ENCODE assay signal across 8 cellular contexts in genomic region chr2:127220102-127220806, GRCh38. TPM values are rescaled to one million over a fixed set of nuclear protein-coding genes. Genes with fewer than 3 reads are reported as not detected.
A peak's percentile ranks its signal among the peaks of the same experiment; 100 is the strongest.
DNase-seq lines count a peak whose midpoint lies in the region; ATAC-seq, FAIRE-seq and TF ChIP-seq lines count a peak whose summit lies in the region.

TSS of gene CYP27C1 (minus strand) at chr2:127220299. CDS start at chr2:127220270, 29 bp downstream.

- H3K27ac ChIP-seq in small intestine (ENCODE audit: low read depth in 1 of 2, low read length in 1 of 2), result no peak within 1 kb of the TSS

- H3K4me3 ChIP-seq in iPS-15b (ENCODE audit: low read depth, low read length), result peak within 1 kb of the TSS; percentile 78
- H3K4me3 ChIP-seq in small intestine (ENCODE audit: low read depth in 1 of 2, low read length in 2 of 2), result peak within 1 kb of the TSS; percentile 36 to 41

- peak within 1 kb of the TSS; percentile 65 for H3K9ac ChIP-seq in iPS-15b (ENCODE audit: low read depth, low read length)

- peak within 1 kb of the TSS; percentile 58 for H3K4me3 Mint-ChIP-seq in T-helper 1 cell treated with Interleukin-12 subunit alpha and Interleukin-12 subunit beta and Interleukin-4 antibody, amounts not matched to agents 30 μg/mL and 1 μg/mL, for 36 hours
- peak within 1 kb of the TSS; percentile 79 for H3K4me3 Mint-ChIP-seq in activated naive CD8-positive, alpha-beta T cell treated with anti-CD3 and anti-CD28 coated beads for 36 hours

- peaks cover 10% of the 10 kb centered on the region for H3K4me1 Mint-ChIP-seq in T-helper 1 cell treated with Interleukin-12 subunit alpha and Interleukin-12 subunit beta and Interleukin-4 antibody, amounts not matched to agents 30 μg/mL and 1 μg/mL, for 36 hours (ENCODE audit: low read depth)
- peaks cover 11% of the 10 kb centered on the region for H3K4me1 Mint-ChIP-seq in activated naive CD8-positive, alpha-beta T cell treated with anti-CD3 and anti-CD28 coated beads for 36 hours

- TF ChIP-seq POLR2A in GM18505 (IDR thresholded peaks at IDR 0.05; ENCODE audit: borderline replicate concordance, extremely low read depth, insufficient read depth, insufficient read length), result no peak

- H3K27me3 ChIP-seq in iPS-15b (ENCODE audit: control insufficient read depth, insufficient read depth, low read length), result peaks cover 39% of the 10 kb centered on the region
- peaks cover 2 to 27% of the 10 kb centered on the region in 2 donors for H3K27me3 ChIP-seq in small intestine (ENCODE audit: control insufficient read depth in 2 of 2, insufficient read depth in 2 of 2, low read length in 2 of 2)

- H3K9me3 ChIP-seq in iPS-15b (ENCODE audit: control insufficient read depth, insufficient read depth, low read length) (no peaks in the 10 kb centered on the region), small intestine (ENCODE audit: control insufficient read depth, low read depth) (no peaks in the 10 kb centered on the region)

- H3K27me3 Mint-ChIP-seq in T-helper 1 cell treated with Interleukin-12 subunit alpha and Interleukin-12 subunit beta and Interleukin-4 antibody, amounts not matched to agents 30 μg/mL and 1 μg/mL, for 36 hours (ENCODE audit: low read depth), result peaks cover 60% of the 10 kb centered on the region
- peaks cover 78% of the 10 kb centered on the region for H3K27me3 Mint-ChIP-seq in activated naive CD8-positive, alpha-beta T cell treated with anti-CD3 and anti-CD28 coated beads for 36 hours

- H3K36me3 ChIP-seq in iPS-15b (ENCODE audit: control insufficient read depth, insufficient read depth, low read length), result no peaks in the 10 kb centered on the region
- H3K36me3 ChIP-seq in small intestine (ENCODE audit: control insufficient read depth in 2 of 2, insufficient read depth in 2 of 2, low read length in 2 of 2), result no peaks in the 10 kb centered on the region

- no peak for DNase-seq in T-helper 1 cell
- DNase-seq in activated naive CD8-positive, alpha-beta T cell treated with anti-CD3 and anti-CD28 coated beads for 36 hours, result peak; percentile 15
- DNase-seq in small intestine, result no peak
- DNase-seq in DMS153 treated with DMSO at 0.1 percent for 48 hours (lab: John Stamatoyannopoulos, UW; ENCODE audit: unreplicated experiment), result no peak

- no peaks in the 10 kb centered on the region for H3K36me3 Mint-ChIP-seq in T-helper 1 cell treated with Interleukin-12 subunit alpha and Interleukin-12 subunit beta and Interleukin-4 antibody, amounts not matched to agents 30 μg/mL and 1 μg/mL, for 36 hours (ENCODE audit: low read depth)
- H3K36me3 Mint-ChIP-seq in activated naive CD8-positive, alpha-beta T cell treated with anti-CD3 and anti-CD28 coated beads for 36 hours, result peaks cover 2% of the 10 kb centered on the region

- H3K27ac Mint-ChIP-seq in T-helper 1 cell treated with Interleukin-12 subunit alpha and Interleukin-12 subunit beta and Interleukin-4 antibody, amounts not matched to agents 30 μg/mL and 1 μg/mL, for 36 hours, result no peak within 1 kb of the TSS
- H3K27ac Mint-ChIP-seq in activated naive CD8-positive, alpha-beta T cell treated with anti-CD3 and anti-CD28 coated beads for 36 hours, result no peak within 1 kb of the TSS

- no peaks in the 10 kb centered on the region for H3K9me3 Mint-ChIP-seq in T-helper 1 cell treated with Interleukin-12 subunit alpha and Interleukin-12 subunit beta and Interleukin-4 antibody, amounts not matched to agents 30 μg/mL and 1 μg/mL, for 36 hours
- H3K9me3 Mint-ChIP-seq in activated naive CD8-positive, alpha-beta T cell treated with anti-CD3 and anti-CD28 coated beads for 36 hours, result no peaks in the 10 kb centered on the region

- FAIRE-seq in small intestine (lab: Jason Lieb, UNC), result no peak

- H3K4me1 ChIP-seq in iPS-15b (ENCODE audit: control insufficient read depth, insufficient read depth, low read length) (peaks cover 6% of the 10 kb centered on the region), small intestine (ENCODE audit: control insufficient read depth in 2 of 2, insufficient read depth in 1 of 2, low read depth in 1 of 2, low read length in 1 of 2) (peaks cover 4 to 10% of the 10 kb centered on the region in 2 donors)

- 1% methylated on average over 27 to 43 of the region's 43 CpGs for WGBS in small intestine, 3 donors

- ATAC-seq in HG03460 (IDR thresholded peaks at IDR 0.05; ENCODE audit: unreplicated experiment) (no peak), GM18505 (IDR thresholded peaks at IDR 0.05; ENCODE audit: unreplicated experiment) (no peak)

RNA-seq across cellular contexts. Expression of gene CYP27C1, which starts in this region (rescaled TPM):
- not detected for total RNA-seq in activated naive CD8-positive, alpha-beta T cell treated with anti-CD3 and anti-CD28 coated beads for 36 hours
- polyA plus RNA-seq in small intestine, result under 1 TPM in 1 of 3 donors, not detected in 2; 0.24 TPM

Comparison
In these comparisons a context has a peak if more than half of its experiments do, and no peak if none do; other contexts are left out.
1. Peak in DNase-seq in activated naive CD8-positive, alpha-beta T cell treated with anti-CD3 and anti-CD28 coated beads for 36 hours; RNA of the gene not detected or under 1 TPM.